18 cellular contexts compared by ENCODE assay signal in genomic region chr1:231541842-231542241, GRCh38.
"Had no signal": no experiment of that assay in that cellular context is flagged by ENCODE, and none has a peak within 500 bp of the region (broad histone marks: within the 10 kb centered on the region; RNA-seq: fewer than 3 reads in every experiment).

No MANE protein-coding gene starts in this region.

- H3K4me3 Mint-ChIP-seq: brain; central memory CD8-positive, alpha-beta T cell; mesothelial cell of epicardium; natural killer cell treated with Interleukin-12 subunit alpha and Interleukin-12 subunit beta and Interleukin-15 and Interleukin-18, amount 100 ng/mL, for 72 hours; stimulated activated memory B cell treated with anti-CD40 and anti-IgM and Interleukin-4, amounts not matched to agents 10 μg/mL and 1 μg/mL and 100 μg/mL, for 72 hours had no signal

- H3K27me3 Mint-ChIP-seq: brain; central memory CD8-positive, alpha-beta T cell; natural killer cell treated with Interleukin-12 subunit alpha and Interleukin-12 subunit beta and Interleukin-15 and Interleukin-18, amount 100 ng/mL, for 72 hours; stimulated activated memory B cell treated with anti-CD40 and anti-IgM and Interleukin-4, amounts not matched to agents 10 μg/mL and 1 μg/mL and 100 μg/mL, for 72 hours; T-cell had no signal

- H3K36me3 ChIP-seq: colonic mucosa had no signal

- H3K4me1 ChIP-seq: colonic mucosa, sigmoid colon had no signal

- H3K4me3 ChIP-seq: colonic mucosa, lung, sigmoid colon had no signal

- ATAC-seq: esophagus mucosa; natural killer cell treated with Interleukin-12 subunit alpha and Interleukin-12 subunit beta and Interleukin-15 and Interleukin-18, amount 100 ng/mL, for 72 hours; SK-N-SH treated with all-trans-retinoic acid at 6 μM for 48 hours; stimulated activated memory B cell treated with anti-CD40 and anti-IgM and Interleukin-4, amounts not matched to agents 10 μg/mL and 1 μg/mL and 100 μg/mL, for 72 hours; T-cell had no signal

- H3K27ac Mint-ChIP-seq: brain; mesothelial cell of epicardium; natural killer cell treated with Interleukin-12 subunit alpha and Interleukin-12 subunit beta and Interleukin-15 and Interleukin-18, amount 100 ng/mL, for 72 hours; stimulated activated memory B cell treated with anti-CD40 and anti-IgM and Interleukin-4, amounts not matched to agents 10 μg/mL and 1 μg/mL and 100 μg/mL, for 72 hours; T-cell had no signal

- H3K9me3 ChIP-seq: colonic mucosa, sigmoid colon had no signal

- H3K9me3 Mint-ChIP-seq: natural killer cell treated with Interleukin-12 subunit alpha and Interleukin-12 subunit beta and Interleukin-15 and Interleukin-18, amount 100 ng/mL, for 72 hours had no signal

- H3K27me3 ChIP-seq: colonic mucosa, sigmoid colon had no signal

- DNase-seq: activated CD4-positive, alpha-beta T cell treated with anti-CD3 and anti-CD28 coated beads, Interleukin-2, amount 50 U/mL, for 1 hour; activated CD8-positive, alpha-beta memory T cell treated with anti-CD3 and anti-CD28 coated beads for 24 hours; activated CD8-positive, alpha-beta memory T cell treated with anti-CD3 and anti-CD28 coated beads, Interleukin-2, amount 50 U/mL, for 48 hours; activated gamma-delta T cell; anterior cingulate cortex; colonic mucosa; sigmoid colon; stimulated activated CD4-positive, alpha-beta T cell treated with anti-CD3 and anti-CD28 coated beads, Interleukin-4, amount 100 ng/mL, for 24 hours; T-cell; T1000 had no signal
